Comparison of ENCODE assay signal across 20 cellular contexts in the genomic region with DNA sequence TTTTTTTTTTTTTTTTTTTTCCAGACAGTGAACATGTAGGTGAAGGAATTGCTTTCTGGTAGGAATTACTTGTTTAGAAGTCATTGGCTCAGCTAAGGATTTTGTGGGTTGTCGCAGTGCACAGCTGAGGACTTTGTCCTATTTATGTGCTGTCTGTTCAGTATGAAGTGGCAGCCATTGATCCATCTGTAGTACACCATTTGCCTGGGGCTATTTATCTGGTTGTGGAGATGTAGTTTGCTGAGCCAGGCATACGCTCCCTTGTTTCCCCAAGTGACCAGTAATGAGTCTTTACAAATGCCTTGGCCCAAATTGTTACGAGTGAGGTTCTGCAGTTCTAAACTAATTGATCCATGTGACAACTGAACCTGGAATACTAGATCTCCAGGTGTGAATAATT.
DNase-seq lines count a peak whose midpoint lies in the region; ATAC-seq lines count a peak whose summit lies in the region.
"Had no signal": no experiment of that assay in that cellular context is flagged by ENCODE, and none has a peak within 500 bp of the region (broad histone marks: within the 10 kb centered on the region; RNA-seq: fewer than 3 reads in every experiment).

No MANE protein-coding gene starts in this region.

- no peaks in the 10 kb centered on the region for H3K27me3 ChIP-seq in trophoblast cell (ENCODE audit: insufficient read depth, low read length)

- H3K4me2 ChIP-seq in trophoblast cell (ENCODE audit: low read length): no peak overlapping the region
- H3K4me2 ChIP-seq: GM23338 had no signal

- no peak overlapping the region for H3K27ac ChIP-seq in trophoblast cell (ENCODE audit: low read depth, low read length)
- H3K27ac ChIP-seq: 22Rv1, C4-2B had no signal

- no peak overlapping the region for H2BK5ac ChIP-seq in trophoblast cell (ENCODE audit: low read depth, low read length, poor library complexity)

- H2AK5ac ChIP-seq in trophoblast cell (ENCODE audit: low read length): no peak overlapping the region

- no peak overlapping the region for H3K9ac ChIP-seq in trophoblast cell (ENCODE audit: low read length)

- H2BK12ac ChIP-seq in trophoblast cell (ENCODE audit: low read length): no peak overlapping the region

- H3K79me2 ChIP-seq in trophoblast cell (ENCODE audit: control insufficient read depth, insufficient read depth, low read length, poor library complexity): no peaks in the 10 kb centered on the region

- H3K14ac ChIP-seq in trophoblast cell (ENCODE audit: low read length): no peak overlapping the region

- no peak overlapping the region for H3K23ac ChIP-seq in trophoblast cell (ENCODE audit: low read length)

- H2BK120ac ChIP-seq in trophoblast cell (ENCODE audit: insufficient read depth, low read length, poor library complexity): no peak overlapping the region

- no peak overlapping the region for H4K12ac ChIP-seq in trophoblast cell (ENCODE audit: low read depth, low read length)

- DNase-seq in DMS153 (lab: John Stamatoyannopoulos, UW) (peak; percentile 13), DMS153 treated with DMSO at 0.1 percent for 48 hours (lab: John Stamatoyannopoulos, UW; ENCODE audit: unreplicated experiment) (no peak), DMS79 treated with DMSO at 0.1 percent for 48 hours (lab: John Stamatoyannopoulos, UW) (peak; percentile 65), NCI-H1930 (lab: John Stamatoyannopoulos, UW) (peak; percentile 66 to 79), cerebellar cortex (ENCODE audit: low spot score) (peak; percentile 3), trophoblast cell (no peak), hippocampal formation (lab: John Stamatoyannopoulos, UW) (no peak)
- DNase-seq: AML-193, GF-D8, IMR-90, NCI-H2029, NCI-H524, Right ventricle myocardium superior, SW 1271, T-helper 2 cell had no signal

- H3K4me3 ChIP-seq in trophoblast cell (ENCODE audit: low read depth, low read length): no peak overlapping the region
- H3K4me3 ChIP-seq: GM23338 had no signal

- H2AFZ ChIP-seq in trophoblast cell (ENCODE audit: insufficient read depth, low read length, poor library complexity): no peak overlapping the region
- H2AFZ ChIP-seq: GM23338 had no signal

- no peak for ATAC-seq in esophagus mucosa
- ATAC-seq: GM23338, HCT116 had no signal

- H4K91ac ChIP-seq in trophoblast cell (ENCODE audit: low read depth, low read length): no peak overlapping the region

- WGBS in trophoblast cell (ENCODE audit: extremely low coverage, insufficient coverage, insufficient read length): no CpG with 5 or more reads among the region's 3 CpGs

- H3K18ac ChIP-seq in trophoblast cell (ENCODE audit: low read length): no peak overlapping the region

- no peaks in the 10 kb centered on the region for H3K36me3 ChIP-seq in trophoblast cell (ENCODE audit: control insufficient read depth in 1 of 2, insufficient read depth in 2 of 2, low read length in 2 of 2)

- no peaks in the 10 kb centered on the region for H3K9me3 ChIP-seq in trophoblast cell (ENCODE audit: insufficient read depth, low read depth, low read length)

- no peak overlapping the region for H3K4ac ChIP-seq in trophoblast cell (ENCODE audit: low read depth, low read length)

- no peaks in the 10 kb centered on the region for H3K4me1 ChIP-seq in trophoblast cell (ENCODE audit: control insufficient read depth in 1 of 2, insufficient read depth in 2 of 2, low read length in 2 of 2)

- H4K8ac ChIP-seq in trophoblast cell (ENCODE audit: low read depth, low read length): no peak overlapping the region

- H3K79me1 ChIP-seq in trophoblast cell (ENCODE audit: low read length): no peaks in the 10 kb centered on the region

Comparison
In these comparisons a context has a peak if more than half of its experiments do, and no peak if none do; other contexts are left out.
1. DNase-seq: peak in DMS153 (single experiment), DMS79 treated with DMSO at 0.1 percent for 48 hours (single experiment), NCI-H1930 (2 of 2) and cerebellar cortex (single experiment); none in DMS153 treated with DMSO at 0.1 percent for 48 hours (single experiment), trophoblast cell (0 of 2) and hippocampal formation (0 of 2).